Comparison of ENCODE assay signal across 9 cellular contexts in the genomic region with DNA sequence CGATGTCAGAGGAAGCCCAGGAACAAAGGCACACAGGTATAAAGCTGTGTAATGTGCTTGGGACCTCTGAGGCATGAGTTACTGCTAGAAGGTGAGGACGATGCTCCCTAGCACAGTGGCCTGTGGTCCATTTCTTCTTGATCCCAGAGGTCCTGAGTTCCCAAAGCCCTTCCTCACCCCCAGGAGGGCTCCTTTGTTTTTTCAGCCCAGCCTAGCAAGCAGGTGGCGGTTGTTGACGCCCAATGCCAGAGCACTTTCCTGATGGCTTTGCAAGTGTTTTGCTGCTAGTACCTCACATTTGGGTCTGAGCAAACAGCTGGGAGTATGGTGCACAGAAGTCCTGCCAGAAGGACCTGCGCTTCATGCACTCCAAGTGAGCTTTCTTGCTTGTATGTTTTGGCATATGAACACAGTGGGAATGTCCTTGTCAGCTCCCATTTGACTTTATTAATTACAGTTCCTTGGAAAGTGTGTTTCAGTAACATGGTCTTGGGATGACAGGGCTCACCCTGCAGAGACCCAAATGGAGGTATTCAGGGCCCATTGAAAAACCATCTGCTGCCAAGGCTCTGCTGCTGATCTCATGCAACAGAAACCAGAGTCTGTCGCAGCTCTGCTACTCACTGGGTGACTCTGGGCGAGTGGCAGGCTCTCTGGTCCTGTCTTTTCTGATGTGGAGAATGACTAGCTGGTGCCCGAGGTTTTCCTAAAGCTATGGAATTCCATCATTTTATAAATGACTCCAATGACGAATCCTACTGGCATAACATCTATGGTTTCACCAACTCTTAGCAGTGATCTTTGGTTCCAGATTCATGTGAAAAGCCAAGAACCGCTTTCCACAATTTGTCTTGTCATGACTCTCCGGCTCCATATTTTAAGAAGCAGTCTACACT.
DNase-seq lines count a peak whose midpoint lies in the region; TF ChIP-seq lines count a peak whose summit lies in the region.
"Had no signal": no experiment of that assay in that cellular context is flagged by ENCODE, and none has a peak within 500 bp of the region (broad histone marks: within the 10 kb centered on the region; RNA-seq: fewer than 3 reads in every experiment).

No MANE protein-coding gene starts in this region.

- dilution Hi-C loops in mammary epithelial cell (cut with HindIII; ENCODE audit: low sequenced_read_pairs), result no loop called here

- H3K9me2 ChIP-seq in DOHH2 (replicated peaks; ENCODE audit: control insufficient read depth, low read length), result no peaks in the 10 kb centered on the region

- 86% methylated on average over 11 of the region's 11 CpGs for whole genome bisulfite sequencing in mammary epithelial cell (ENCODE audit: low coverage, missing lambda C conversion rate)
- WGBS in prostate gland, result 71% methylated on average over 11 of the region's 11 CpGs

- H3K9ac ChIP-seq in mammary epithelial cell (ENCODE audit: insufficient read depth, low read length), result peak overlapping the region; percentile 81

- H4K20me1 ChIP-seq in DOHH2 (ENCODE audit: control insufficient read depth, insufficient read depth, low read depth, low read length) (no peaks in the 10 kb centered on the region), mammary epithelial cell (ENCODE audit: insufficient read depth, low read length) (no peaks in the 10 kb centered on the region)

- CTCF ChIA-PET in mammary epithelial cell (lab: Charles Lee; ENCODE audit: low non-redundant PET), result interaction anchor here (0.6 kb wide), 1 partner anchor 40 kb away, joined by 3 read pairs; no protein-coding TSS in a partner anchor

- in situ Hi-C loops in mammary epithelial cell (cut with MboI; ENCODE audit: low sequenced_read_pairs in 2 of 2), result loop anchor here (25.0 kb wide), 1 partner anchor 351 kb away; no protein-coding TSS in a partner anchor

- H3K4me1 ChIP-seq in DOHH2 (ENCODE audit: control insufficient read depth, low read length) (peaks cover 93% of the 10 kb centered on the region), mammary epithelial cell (ENCODE audit: insufficient read depth, low read length) (peaks cover 34% of the 10 kb centered on the region), prostate gland (replicated peaks) (peaks cover 16% of the 10 kb centered on the region)

- H3K4me2 ChIP-seq in DOHH2 (ENCODE audit: low read length) (peak overlapping the region; percentile 67), mammary epithelial cell (ENCODE audit: insufficient read depth, low read depth, low read length) (peak overlapping the region; percentile 76)

- H3K36me3 ChIP-seq in DOHH2 (ENCODE audit: control insufficient read depth, low read length) (no peaks in the 10 kb centered on the region), mammary epithelial cell (ENCODE audit: insufficient read depth, low read length) (no peaks in the 10 kb centered on the region), prostate gland (no peaks in the 10 kb centered on the region)

- H3F3A ChIP-seq in DOHH2 (ENCODE audit: control insufficient read depth, insufficient read depth), result peaks cover 4% of the 10 kb centered on the region; the same call in 1 of the 2 replicates

- TF ChIP-seq CTCF in DOHH2 (IDR thresholded peaks at IDR 0.05; ENCODE audit: low read depth, low read length, poor library complexity, severe bottlenecking), result no peak
- TF ChIP-seq CTCF in mammary epithelial cell (conservative IDR thresholded peaks at IDR 0.05 in 1 of 2, IDR thresholded peaks at IDR 0.05 in 1 of 2; ENCODE audit: extremely low read depth in 1 of 2, insufficient read depth in 1 of 2, low read depth in 1 of 2, low read length in 2 of 2), result no peak
- TF ChIP-seq CTCF in prostate gland (IDR thresholded peaks at IDR 0.05), result no peak
- no peak for TF ChIP-seq CTCF in GM20000 (IDR thresholded peaks at IDR 0.05; ENCODE audit: extremely low read depth, missing control alignments)

- H3K4me3 ChIP-seq in DOHH2 (ENCODE audit: low read length) (peak overlapping the region; percentile 46), mammary epithelial cell (replicated peaks in 1 of 3; ENCODE audit: insufficient read depth in 1 of 3, low read depth in 2 of 3, low read length in 3 of 3) (no peak overlapping the region), prostate gland (no peak overlapping the region)
- H3K4me3 ChIP-seq: GM12878 had no signal

- H3K27me3 ChIP-seq in DOHH2 (ENCODE audit: control insufficient read depth, low read length) (no peaks in the 10 kb centered on the region), mammary epithelial cell (ENCODE audit: insufficient read depth, low read length) (no peaks in the 10 kb centered on the region), prostate gland (replicated peaks; ENCODE audit: insufficient read depth) (no peaks in the 10 kb centered on the region)

- no TSS peak for BruUV-seq in mammary epithelial cell (replicated peaks; lab: Mats Ljungman, UMichigan)

- H2AFZ ChIP-seq in mammary epithelial cell (ENCODE audit: low read depth, low read length), result peak overlapping the region; percentile 28

- H3K27ac ChIP-seq in DOHH2 (ENCODE audit: low read depth, low read length) (peak overlapping the region; percentile 63), mammary epithelial cell (ENCODE audit: insufficient read depth, low read depth, low read length) (peak overlapping the region; percentile 93), prostate gland (peak overlapping the region; percentile 54 to 69)

- peak; percentile 11 for DNase-seq in NCI-H1694 (lab: John Stamatoyannopoulos, UW)
- DNase-seq in mammary epithelial cell, result no peak
- DNase-seq in prostate gland (ENCODE audit: low spot score), result no peak
- DNase-seq in MV-4-11 (lab: John Stamatoyannopoulos, UW), result no peak
- DNase-seq in NCI-H524 (lab: John Stamatoyannopoulos, UW), result no peak
- no peak for DNase-seq in GM20000 (ENCODE audit: low spot score)
- DNase-seq: KBM-7 had no signal

- no peak for TF ChIP-seq POLR2A in prostate gland (IDR thresholded peaks at IDR 0.05)

- H3K79me2 ChIP-seq in DOHH2 (ENCODE audit: control insufficient read depth, low read length), result peaks cover 36% of the 10 kb centered on the region
- no peaks in the 10 kb centered on the region for H3K79me2 ChIP-seq in mammary epithelial cell (ENCODE audit: insufficient read depth, low read length)

- H3K9me3 ChIP-seq in DOHH2 (ENCODE audit: control insufficient read depth, insufficient read depth, low read length) (no peaks in the 10 kb centered on the region), mammary epithelial cell (replicated peaks; ENCODE audit: insufficient read depth, low read length) (no peaks in the 10 kb centered on the region), prostate gland (no peaks in the 10 kb centered on the region)

- intact Hi-C loops in mammary epithelial cell (cut with micrococcal nuclease), result loop anchor here (1.0 to 10.0 kb wide), 3 partner anchors 43 to 548 kb away; no protein-coding TSS in a partner anchor
- intact Hi-C loops in prostate gland (cut with DNase I), result loop anchor here (2.0 to 10.0 kb wide), 2 partner anchors 208 to 338 kb away; a partner anchor contains a TSS
